Comparison of ENCODE assay signal across 8 cellular contexts in genomic region chr1:41418868-41419583, GRCh38. TPM values are rescaled to one million over a fixed set of nuclear protein-coding genes. Genes with fewer than 3 reads are reported as not detected.
DNase-seq lines count a peak whose midpoint lies in the region; ATAC-seq and TF ChIP-seq lines count a peak whose summit lies in the region.

No MANE protein-coding gene starts in this region.

- 54% methylated on average over 16 of the region's 16 CpGs for WGBS in right cardiac atrium
- WGBS in transverse colon (ENCODE audit: low coverage in 1 of 2), 2 donors: 49 to 78% methylated on average over 4 to 11 of the region's 16 CpGs
- 65% methylated on average over 16 of the region's 16 CpGs for WGBS in smooth muscle cell (ENCODE audit: low lambda C conversion rate)

- H3K27me3 ChIP-seq in adipocyte (replicated peaks; ENCODE audit: control insufficient read depth, insufficient read depth, low read length) (peaks cover 10% of the 10 kb centered on the region), right cardiac atrium (ENCODE audit: control insufficient read depth, insufficient read depth) (no peaks in the 10 kb centered on the region), transverse colon (no peaks in the 10 kb centered on the region), smooth muscle cell (ENCODE audit: low read depth) (no peaks in the 10 kb centered on the region)

- CTCF ChIA-PET in HEK293T (lab: Yijun Ruan, JAX): interaction anchor here (0.7 to 2.6 kb wide), 7 partner anchors 12 to 614 kb away, joined by 3 to 8 read pairs (median 4); no protein-coding TSS in a partner anchor

- H3K27ac ChIP-seq in right cardiac atrium (ENCODE audit: low read length) (no peak overlapping the region), transverse colon (no peak overlapping the region), smooth muscle cell (ENCODE audit: low read depth) (no peak overlapping the region)

- H3K4me3 ChIP-seq in adipocyte (ENCODE audit: low read length) (no peak overlapping the region), right cardiac atrium (ENCODE audit: low read length) (no peak overlapping the region), transverse colon (no peak overlapping the region), smooth muscle cell (no peak overlapping the region)

- ATAC-seq in right cardiac atrium: peak; percentile 81 to 83
- no peak for ATAC-seq in HG03045 (IDR thresholded peaks at IDR 0.05; ENCODE audit: unreplicated experiment)
- no peak for ATAC-seq in activated T-cell treated with anti-CD3 and anti-CD28 coated beads, Interleukin-2, amount 50 U/mL, for 4 hours

- no peaks in the 10 kb centered on the region for H3K9me3 ChIP-seq in adipocyte (ENCODE audit: control insufficient read depth, low read length)
- H3K9me3 ChIP-seq in right cardiac atrium (ENCODE audit: control insufficient read depth, low read length): no peaks in the 10 kb centered on the region
- H3K9me3 ChIP-seq in transverse colon: no peaks in the 10 kb centered on the region
- H3K9me3 ChIP-seq in smooth muscle cell (replicated peaks; ENCODE audit: low read depth): no peaks in the 10 kb centered on the region

- no peak overlapping the region for H3K4me2 ChIP-seq in smooth muscle cell

- no peaks in the 10 kb centered on the region for H4K20me1 ChIP-seq in smooth muscle cell (ENCODE audit: low read depth)

- H3K4me1 ChIP-seq in adipocyte (ENCODE audit: control insufficient read depth, insufficient read depth, low read length) (peaks cover 12% of the 10 kb centered on the region), right cardiac atrium (ENCODE audit: control insufficient read depth, insufficient read depth, low read length) (no peaks in the 10 kb centered on the region), transverse colon (peaks cover 0 to 21% (median 6%) of the 10 kb centered on the region in 4 donors), smooth muscle cell (ENCODE audit: low read depth) (no peaks in the 10 kb centered on the region)

- H3K4me1 Mint-ChIP-seq in activated T-cell treated with anti-CD3 and anti-CD28 coated beads, Interleukin-2, amount 50 U/mL, for 4 hours (ENCODE audit: low read depth): no peaks in the 10 kb centered on the region

- intact Hi-C loops in right cardiac atrium (cut with DNase I) (loop anchor here (2.0 to 10.0 kb wide), 5 partner anchors 94 to 152 kb away; no protein-coding TSS in a partner anchor), transverse colon (cut with DNase I; ENCODE audit: low total_unique reads) (loop anchor here (5.0 kb wide), 1 partner anchor 137 kb away; no protein-coding TSS in a partner anchor)

- H3K9ac ChIP-seq in adipocyte (ENCODE audit: low read length) (peak overlapping the region; percentile 58), smooth muscle cell (ENCODE audit: low read depth) (no peak overlapping the region)

- H3K27me3 Mint-ChIP-seq in activated T-cell treated with anti-CD3 and anti-CD28 coated beads, Interleukin-2, amount 50 U/mL, for 4 hours (ENCODE audit: low read depth): peaks cover 16% of the 10 kb centered on the region

- H3K36me3 ChIP-seq in adipocyte (ENCODE audit: control insufficient read depth, insufficient read depth, low read length, severe bottlenecking): no peaks in the 10 kb centered on the region
- H3K36me3 ChIP-seq in transverse colon: no peaks in the 10 kb centered on the region
- no peaks in the 10 kb centered on the region for H3K36me3 ChIP-seq in smooth muscle cell (ENCODE audit: low read depth)

- no peak for TF ChIP-seq CTCF in transverse colon (IDR thresholded peaks at IDR 0.05)
- TF ChIP-seq CTCF in smooth muscle cell (IDR thresholded peaks at IDR 0.05; ENCODE audit: borderline replicate concordance, insufficient read depth, poor library complexity, severe bottlenecking): no peak

- no peak overlapping the region for H3K4me3 Mint-ChIP-seq in activated T-cell treated with anti-CD3 and anti-CD28 coated beads, Interleukin-2, amount 50 U/mL, for 4 hours

- POLR2A ChIA-PET in HEK293T (lab: Yijun Ruan, JAX): no interaction called here

- TF ChIP-seq EP300 in transverse colon (IDR thresholded peaks at IDR 0.05; ENCODE audit: low read depth): no peak

- no peak for TF ChIP-seq POLR2A in transverse colon (IDR thresholded peaks at IDR 0.05)

- no peaks in the 10 kb centered on the region for H3K79me2 ChIP-seq in smooth muscle cell (ENCODE audit: low read depth)

- in situ Hi-C loops in transverse colon (cut with MboI; ENCODE audit: low pct_ligation_motif_present in 1 of 4, low pct_unique_long_range_greater_than_20kb in 1 of 4, low sequenced_read_pairs in 3 of 4): loop anchor here (10.0 kb wide), 3 partner anchors 94 to 154 kb away; no protein-coding TSS in a partner anchor

- DNase-seq in HT-29 (ENCODE audit: low spot score): peak; percentile 91
- peak; percentile 91 for DNase-seq in adipocyte (ENCODE audit: low read depth)
- peak; percentile 92 to 96 (median 93) for DNase-seq in right cardiac atrium
- DNase-seq in transverse colon: peak; percentile 79
- DNase-seq in activated T-cell treated with anti-CD3 and anti-CD28 coated beads, Interleukin-2, amount 50 U/mL, for 4 hours: no peak
- DNase-seq in smooth muscle cell (lab: John Stamatoyannopoulos, UW; ENCODE audit: unreplicated experiment): no peak
- no peak for DNase-seq in HEK293T (ENCODE audit: extremely low spot score)

- no peaks in the 10 kb centered on the region for H3K9me3 Mint-ChIP-seq in activated T-cell treated with anti-CD3 and anti-CD28 coated beads, Interleukin-2, amount 50 U/mL, for 4 hours

- H3K36me3 Mint-ChIP-seq in activated T-cell treated with anti-CD3 and anti-CD28 coated beads, Interleukin-2, amount 50 U/mL, for 4 hours (ENCODE audit: insufficient read depth): no peaks in the 10 kb centered on the region

- H3F3A ChIP-seq in smooth muscle cell (ENCODE audit: low read depth): no peaks in the 10 kb centered on the region

- no peak overlapping the region for H2AFZ ChIP-seq in smooth muscle cell (ENCODE audit: low read depth)

TF ChIP-seq in HEK293T, 16 proteins besides CTCF, POLR2A, EP300 and RAD21:
- TF ChIP-seq HDGF (IDR thresholded peaks at IDR 0.05; ENCODE audit: borderline replicate concordance) (no peak), LEF1 (IDR thresholded peaks at IDR 0.05; ENCODE audit: borderline replicate concordance) (no peak), NFRKB (IDR thresholded peaks at IDR 0.05) (no peak), TARDBP (IDR thresholded peaks at IDR 0.05) (no peak), PKNOX1 (IDR thresholded peaks at IDR 0.05) (no peak), ZNF384 (IDR thresholded peaks at IDR 0.05) (no peak), ARNT (IDR thresholded peaks at IDR 0.05) (no peak), CTBP1 (IDR thresholded peaks at IDR 0.05; ENCODE audit: borderline replicate concordance) (no peak), FOXM1 (IDR thresholded peaks at IDR 0.05; ENCODE audit: borderline replicate concordance) (no peak), FOXA1 (IDR thresholded peaks at IDR 0.05) (no peak), ELF4 (IDR thresholded peaks at IDR 0.05) (no peak), FOXK2 (IDR thresholded peaks at IDR 0.05) (no peak), BHLHE40 (IDR thresholded peaks at IDR 0.05; ENCODE audit: borderline replicate concordance) (no peak), SUZ12 (IDR thresholded peaks at IDR 0.05) (no peak), L3MBTL2 (conservative IDR thresholded peaks at IDR 0.05) (no peak), SP1 (IDR thresholded peaks at IDR 0.05) (no peak)
TF ChIP-seq in HEK293T: peak in this region for 0.

RNA-seq across cellular contexts. Expression of gene FOXO6, which starts 57.8 kb away (rescaled TPM):
- total RNA-seq in HT-29 (2014; rRNA removed; shearing (Covaris generic)): 1.5 and 1.9 TPM in 2 replicates
- 1 to 10 TPM; 1.9 to 7.0 (median 5.3) TPM for total RNA-seq in right cardiac atrium
- polyA plus RNA-seq in right cardiac atrium: 1.1 TPM
- 1 to 10 TPM in 1 of 4 donors, under 1 TPM in 1, not detected in 2; 0.14 to 4.1 TPM for total RNA-seq in transverse colon
- total RNA-seq in activated T-cell treated with anti-CD3 and anti-CD28 coated beads, Interleukin-2, amount 50 U/mL, for 4 hours: under 1 TPM in 2 of 3 donors, not detected in 1; 0.20 to 0.22 TPM
- total RNA-seq in smooth muscle cell: 0.85 and 0.99 TPM in 2 replicates
- polyA plus RNA-seq in smooth muscle cell: 1.7 and 2.3 TPM in 2 replicates

Comparison
In these comparisons a context has a peak if more than half of its experiments do, and no peak if none do; other contexts are left out.
1. DNase-seq: peak in HT-29 (single experiment), adipocyte (single experiment), right cardiac atrium (3 of 3) and transverse colon (single experiment); none in activated T-cell treated with anti-CD3 and anti-CD28 coated beads, Interleukin-2, amount 50 U/mL, for 4 hours (single experiment), smooth muscle cell (single experiment) and HEK293T (single experiment).
2. ATAC-seq: peak in right cardiac atrium (2 of 2); none in HG03045 (single experiment) and activated T-cell treated with anti-CD3 and anti-CD28 coated beads, Interleukin-2, amount 50 U/mL, for 4 hours (0 of 2).